Comparison of ENCODE assay signal across 27 cellular contexts in genomic region chr5:73620335-73620687, GRCh38. TPM values are rescaled to one million over a fixed set of nuclear protein-coding genes. Genes with fewer than 3 reads are reported as not detected.
"Had no signal": no experiment of that assay in that cellular context is flagged by ENCODE, and none has a peak within 500 bp of the region (broad histone marks: within the 10 kb centered on the region; RNA-seq: fewer than 3 reads in every experiment).

No MANE protein-coding gene starts in this region.

- H3K4me1 Mint-ChIP-seq: activated naive CD4-positive, alpha-beta T cell treated with anti-CD3 and anti-CD28 coated beads, Interleukin-2, amount 50 U/mL, for 24 hours had no signal

- DNase-seq: activated CD4-positive, alpha-beta memory T cell treated with anti-CD3 and anti-CD28 coated beads, Interleukin-2, amount 10 ng/mL, durations not matched to agents 7 days and 5 days; activated CD4-positive, alpha-beta T cell treated with anti-CD3 and anti-CD28 coated beads for 1 hour; activated CD4-positive, alpha-beta T cell treated with anti-CD3 and anti-CD28 coated beads for 48 hours; activated CD4-positive, CD25-positive, alpha-beta regulatory T cell; activated CD8-positive, alpha-beta memory T cell treated with anti-CD3 and anti-CD28 coated beads for 24 hours; activated gamma-delta T cell; activated naive CD4-positive, alpha-beta T cell treated with Interleukin-2 at 50 U/mL for 16 hours; activated naive CD8-positive, alpha-beta T cell treated with anti-CD3 and anti-CD28 coated beads, Interleukin-2, amount 10 ng/mL, durations not matched to agents 7 days and 5 days; activated T-cell treated with anti-CD3 and anti-CD28 coated beads, Interleukin-2, amount 50 U/mL, for 24 hours; amygdala; Kasumi-1; MG63; NCI-H1048; NCI-H1105 treated with DMSO at 0.1 percent for 48 hours; NCI-H1436; NCI-H1930; NCI-H2081 treated with DMSO at 0.1 percent for 48 hours; NCI-H345; Right ventricle myocardium superior; T-helper 9 cell had no signal

- H3K27ac ChIP-seq: ascending aorta, SK-N-MC, VCaP had no signal

- H3K36me3 Mint-ChIP-seq: activated naive CD4-positive, alpha-beta T cell treated with anti-CD3 and anti-CD28 coated beads, Interleukin-2, amount 50 U/mL, for 24 hours; activated naive CD8-positive, alpha-beta T cell treated with anti-CD3 and anti-CD28 coated beads, Interleukin-2, amount 10 ng/mL, durations not matched to agents 7 days and 5 days had no signal

- H3K27ac Mint-ChIP-seq: activated CD4-positive, alpha-beta memory T cell treated with anti-CD3 and anti-CD28 coated beads, Interleukin-2, amount 10 ng/mL, durations not matched to agents 7 days and 5 days; activated naive CD4-positive, alpha-beta T cell treated with anti-CD3 and anti-CD28 coated beads, Interleukin-2, amount 50 U/mL, for 24 hours; activated naive CD8-positive, alpha-beta T cell treated with anti-CD3 and anti-CD28 coated beads, Interleukin-2, amount 10 ng/mL, durations not matched to agents 7 days and 5 days; activated T-cell treated with anti-CD3 and anti-CD28 coated beads, Interleukin-2, amount 50 U/mL, for 24 hours; activated T-helper 2 cell treated with anti-CD3 and anti-CD28 coated beads, Interferon-gamma antibody, Interleukin-2, Interleukin-4, amounts not matched to agents 10 μg/mL and 5 μg/mL and 100 μg/mL, durations not matched to agents 14 hours and 24 hours and 36 hours; T-helper 1 cell treated with Interleukin-12 subunit alpha and Interleukin-12 subunit beta and Interleukin-4 antibody, amounts not matched to agents 30 μg/mL and 1 μg/mL, for 36 hours had no signal

- FAIRE-seq: RCC 7860 had no signal

- H3K36me3 ChIP-seq: ascending aorta, MG63 had no signal

- H3K4me3 ChIP-seq: ascending aorta, MG63, SK-N-MC had no signal

- H3K4me3 Mint-ChIP-seq: activated CD4-positive, alpha-beta memory T cell treated with anti-CD3 and anti-CD28 coated beads, Interleukin-2, amount 10 ng/mL, durations not matched to agents 7 days and 5 days; activated naive CD4-positive, alpha-beta T cell treated with anti-CD3 and anti-CD28 coated beads, Interleukin-2, amount 50 U/mL, for 24 hours; activated naive CD8-positive, alpha-beta T cell treated with anti-CD3 and anti-CD28 coated beads, Interleukin-2, amount 10 ng/mL, durations not matched to agents 7 days and 5 days; activated T-cell treated with anti-CD3 and anti-CD28 coated beads, Interleukin-2, amount 50 U/mL, for 24 hours; T-helper 1 cell treated with Interleukin-12 subunit alpha and Interleukin-12 subunit beta and Interleukin-4 antibody, amounts not matched to agents 30 μg/mL and 1 μg/mL, for 36 hours had no signal

- H3K27me3 ChIP-seq: ascending aorta, MG63 had no signal

- H3K9me3 ChIP-seq: ascending aorta, MG63 had no signal

- H3K9me3 Mint-ChIP-seq: activated CD4-positive, alpha-beta memory T cell treated with anti-CD3 and anti-CD28 coated beads, Interleukin-2, amount 10 ng/mL, durations not matched to agents 7 days and 5 days; activated naive CD4-positive, alpha-beta T cell treated with anti-CD3 and anti-CD28 coated beads, Interleukin-2, amount 50 U/mL, for 24 hours; activated naive CD8-positive, alpha-beta T cell treated with anti-CD3 and anti-CD28 coated beads, Interleukin-2, amount 10 ng/mL, durations not matched to agents 7 days and 5 days; activated T-cell treated with anti-CD3 and anti-CD28 coated beads, Interleukin-2, amount 50 U/mL, for 24 hours; activated T-helper 2 cell treated with anti-CD3 and anti-CD28 coated beads, Interferon-gamma antibody, Interleukin-2, Interleukin-4, amounts not matched to agents 10 μg/mL and 5 μg/mL and 100 μg/mL, durations not matched to agents 14 hours and 24 hours and 36 hours; T-helper 1 cell treated with Interleukin-12 subunit alpha and Interleukin-12 subunit beta and Interleukin-4 antibody, amounts not matched to agents 30 μg/mL and 1 μg/mL, for 36 hours had no signal

RNA-seq across cellular contexts. Expression of gene ARHGEF28, which starts 5.7 kb away (rescaled TPM):
- total RNA-seq: activated CD4-positive, alpha-beta memory T cell treated with anti-CD3 and anti-CD28 coated beads, Interleukin-2, amount 10 ng/mL, durations not matched to agents 7 days and 5 days had no signal
